ENCODE assay signal across 8 cellular contexts in the genomic region with DNA sequence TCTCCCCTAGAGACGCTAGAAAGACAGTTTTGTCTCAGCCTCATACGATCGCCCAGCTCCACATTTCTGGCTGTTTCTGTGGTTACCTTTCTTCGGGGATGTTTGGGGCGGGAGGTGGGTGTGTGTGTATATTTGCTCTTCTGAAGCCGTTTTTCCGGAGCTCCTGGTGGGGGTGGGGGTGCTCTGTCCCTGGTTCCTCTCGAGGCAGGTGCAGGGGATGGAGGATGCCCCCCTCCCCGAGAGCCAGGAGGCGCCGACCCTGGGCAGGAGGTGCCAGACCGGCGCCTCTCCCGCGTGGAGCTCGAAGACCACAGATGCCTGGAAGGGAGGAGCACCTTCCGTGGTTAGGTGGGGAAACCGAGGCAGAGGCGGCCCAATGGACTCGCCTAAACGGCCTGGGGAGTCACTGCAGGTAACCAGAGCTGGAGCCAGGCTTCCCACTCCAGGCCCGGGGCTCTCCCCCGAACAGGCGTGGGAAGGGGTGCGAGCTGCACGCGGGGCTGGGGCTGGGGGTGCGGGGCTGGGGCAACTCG. TPM values are rescaled to one million over a fixed set of nuclear protein-coding genes. Genes with fewer than 3 reads are reported as not detected.
DNase-seq lines count a peak whose midpoint lies in the region; ATAC-seq and TF ChIP-seq lines count a peak whose summit lies in the region.

No MANE protein-coding gene starts in this region.

- ATAC-seq in natural killer cell = no peak

- no peaks in the 10 kb centered on the region for H3K27me3 ChIP-seq in CD4-positive, alpha-beta memory T cell (ENCODE audit: insufficient read depth, low read length)

- CTCF ChIA-PET in CD4-positive, alpha-beta memory T cell (lab: Charles Lee; ENCODE audit: partially characterized antibody) = interaction anchor here (0.6 to 11.6 kb wide), 14 partner anchors 8 to 317 kb away, joined by 3 to 208 read pairs (median 4); no protein-coding TSS in a partner anchor

- H3K4me1 Mint-ChIP-seq in CD4-positive, alpha-beta memory T cell = peaks cover 51 to 86% (median 70%) of the 10 kb centered on the region in 4 donors
- peaks cover 58 to 68% of the 10 kb centered on the region in 2 donors for H3K4me1 Mint-ChIP-seq in natural killer cell

- POLR2A ChIA-PET in CD4-positive, alpha-beta memory T cell (lab: Charles Lee; ENCODE audit: partially characterized antibody) = interaction anchor here (0.7 to 13.6 kb wide), 15 partner anchors 10 to 178 kb away, joined by 3 to 362 read pairs (median 4); a partner anchor contains a TSS

- H3K9me3 Mint-ChIP-seq in CD4-positive, alpha-beta memory T cell = no peaks in the 10 kb centered on the region
- no peaks in the 10 kb centered on the region for H3K9me3 Mint-ChIP-seq in natural killer cell

- peak overlapping the region; percentile 65 for H3K27ac ChIP-seq in CD4-positive, alpha-beta memory T cell (ENCODE audit: low read depth, low read length)
- peak overlapping the region; percentile 86 for H3K27ac ChIP-seq in caudate nucleus (ENCODE audit: low read depth, low read length)

- peaks cover 0 to 4% of the 10 kb centered on the region in 2 donors for H3K36me3 Mint-ChIP-seq in CD4-positive, alpha-beta memory T cell
- H3K36me3 Mint-ChIP-seq in natural killer cell = no peaks in the 10 kb centered on the region

- no peaks in the 10 kb centered on the region for H3K27me3 Mint-ChIP-seq in CD4-positive, alpha-beta memory T cell
- no peaks in the 10 kb centered on the region for H3K27me3 Mint-ChIP-seq in natural killer cell (ENCODE audit: low read depth in 2 of 2)

- peak overlapping the region; percentile 72 to 95 (median 94) for H3K27ac Mint-ChIP-seq in CD4-positive, alpha-beta memory T cell
- H3K27ac Mint-ChIP-seq in natural killer cell = peak overlapping the region in 1 of 2 donors; percentile 82

- intact Hi-C loops in CD4-positive, alpha-beta memory T cell (cut with micrococcal nuclease) = loop anchor here (1.0 to 10.0 kb wide), 6 partner anchors 28 to 513 kb away; a partner anchor contains a TSS
- intact Hi-C loops in natural killer cell (cut with micrococcal nuclease) = loop anchor here (2.0 to 5.0 kb wide), 3 partner anchors 80 to 181 kb away; no protein-coding TSS in a partner anchor

- TF ChIP-seq CTCF in NB4 (IDR thresholded peaks at IDR 0.05; ENCODE audit: low read depth, low read length) (no peak), natural killer cell (IDR thresholded peaks at IDR 0.05) (no peak)

- H3K36me3 ChIP-seq in CD4-positive, alpha-beta memory T cell (ENCODE audit: insufficient read depth, low read length) = no peaks in the 10 kb centered on the region

- H3K4me3 Mint-ChIP-seq in CD4-positive, alpha-beta memory T cell = peak overlapping the region; percentile 73 to 85 (median 81)
- peak overlapping the region; percentile 71 for H3K4me3 Mint-ChIP-seq in natural killer cell

- peak in 3 of 5 donors; percentile 20 to 23 (median 20) for DNase-seq in CD4-positive, alpha-beta memory T cell
- DNase-seq in NB4 (ENCODE audit: low read depth) (no peak), caudate nucleus (lab: John Stamatoyannopoulos, UW) (peak in 1 of 61 donors; percentile 41), natural killer cell (no peak), ureter (ENCODE audit: low spot score) (no peak), NCI-H1436 (lab: John Stamatoyannopoulos, UW) (no peak), GM19238 (ENCODE audit: insufficient read length, low spot score) (no peak)
- DNase-seq in NK-92 treated with Interleukin-12 subunit alpha and Interleukin-12 subunit beta, amount 100 ng/mL, for 24 hours (lab: John Stamatoyannopoulos, UW) = no peak

- no peak for TF ChIP-seq POLR2A in NB4 (IDR thresholded peaks at IDR 0.05; ENCODE audit: extremely low read depth, insufficient read length)

- H3K4me3 ChIP-seq in CD4-positive, alpha-beta memory T cell (ENCODE audit: low read length in 2 of 2) = peak overlapping the region; percentile 26 to 77
- peak overlapping the region; percentile 45 for H3K4me3 ChIP-seq in NB4 (ENCODE audit: low read depth, low read length)

- no peaks in the 10 kb centered on the region for H3K9me3 ChIP-seq in CD4-positive, alpha-beta memory T cell (ENCODE audit: control insufficient read depth in 1 of 2, low read length in 2 of 2)

- H3K4me1 ChIP-seq in CD4-positive, alpha-beta memory T cell (ENCODE audit: insufficient read depth, low read length) = peaks cover 65% of the 10 kb centered on the region

RNA-seq across cellular contexts. Expression of a gene that starts 0.7 kb away (rescaled TPM):
- 10 to 100 TPM; 77.1 to 80.7 TPM for total RNA-seq in CD4-positive, alpha-beta memory T cell
- polyA plus RNA-seq in CD4-positive, alpha-beta memory T cell = 100 to 1,000 TPM; 100 to 114 TPM
- total RNA-seq in natural killer cell = 10 to 100 TPM; 31.1 to 45.2 (median 39.8) TPM
- 17.5 TPM for total RNA-seq in ureter

Comparison
In these comparisons a context has a peak if more than half of its experiments do, and no peak if none do; other contexts are left out.
1. DNase-seq: peak in CD4-positive, alpha-beta memory T cell (3 of 5); none in NB4 (single experiment), natural killer cell (single experiment), NK-92 treated with Interleukin-12 subunit alpha and Interleukin-12 subunit beta, amount 100 ng/mL, for 24 hours (single experiment), ureter (single experiment), NCI-H1436 (single experiment) and GM19238 (single experiment).